ENCODE assay signal across 1 cellular context in genomic region chrX:48520976-48521352, GRCh38.
TF ChIP-seq lines count a peak whose summit lies in the region.

No MANE protein-coding gene starts in this region.

TF ChIP-seq in GM12878, 131 proteins besides CTCF, POLR2A, EP300 and RAD21:
- no peak for TF ChIP-seq HCFC1 (IDR thresholded peaks at IDR 0.05; ENCODE audit: low read length)
- no peak for TF ChIP-seq CBX3 (IDR thresholded peaks at IDR 0.05; ENCODE audit: borderline replicate concordance, low read depth)
- no peak for TF ChIP-seq SMC3 (IDR thresholded peaks at IDR 0.05; ENCODE audit: borderline replicate concordance, low read length)
- TF ChIP-seq PAX5 (IDR thresholded peaks at IDR 0.05; ENCODE audit: borderline replicate concordance, low read depth, low read length): no peak
- TF ChIP-seq ATF7 (IDR thresholded peaks at IDR 0.05; ENCODE audit: low read depth): no peak
- no peak for TF ChIP-seq USF2 (IDR thresholded peaks at IDR 0.05; ENCODE audit: borderline replicate concordance, low read depth, low read length)
- TF ChIP-seq RAD51 (IDR thresholded peaks at IDR 0.05): no peak
- no peak for TF ChIP-seq REST (IDR thresholded peaks at IDR 0.05; ENCODE audit: low read depth, low read length)
- TF ChIP-seq JUNB (IDR thresholded peaks at IDR 0.05): no peak
- TF ChIP-seq YY1 (IDR thresholded peaks at IDR 0.05; ENCODE audit: low read depth, low read length): no peak
- TF ChIP-seq ZBTB11 (CRISPR knock-in tag; IDR thresholded peaks at IDR 0.05): no peak
- no peak for TF ChIP-seq BHLHE40 (IDR thresholded peaks at IDR 0.05; ENCODE audit: borderline replicate concordance in 1 of 2, low read depth in 2 of 2, low read length in 1 of 2)
- no peak for TF ChIP-seq MLLT1 (IDR thresholded peaks at IDR 0.05)
TF ChIP-seq in GM12878: peak in this region for 0.
